Comparison of ENCODE assay signal across 36 cellular contexts in genomic region chr11:127052420-127052819, GRCh38. TPM values are rescaled to one million over a fixed set of nuclear protein-coding genes. Genes with fewer than 3 reads are reported as not detected.
DNase-seq lines count a peak whose midpoint lies in the region; ATAC-seq, FAIRE-seq and TF ChIP-seq lines count a peak whose summit lies in the region.
"Had no signal": no experiment of that assay in that cellular context is flagged by ENCODE, and none has a peak within 500 bp of the region (broad histone marks: within the 10 kb centered on the region; RNA-seq: fewer than 3 reads in every experiment).

No MANE protein-coding gene starts in this region.

- 0 out of 2 replicates have a peak, but pooled peaks cover 8% of the 10 kb centered on the region for H3K4me1 ChIP-seq in GM23338 (ENCODE audit: insufficient read depth)
- H3K4me1 ChIP-seq: breast epithelium, left lung had no signal

- H3K79me2 ChIP-seq in GM23338 (replicated peaks; ENCODE audit: insufficient read depth), result no peaks in the 10 kb centered on the region

- no peak for FAIRE-seq in urothelium cell line (lab: Jason Lieb, UNC)
- FAIRE-seq: A204.1, GM18507, GM19239, HTR-8/SVneo had no signal

- no peaks in the 10 kb centered on the region for H3K27me3 ChIP-seq in GM23338 (ENCODE audit: insufficient read depth)
- H3K27me3 ChIP-seq: breast epithelium, left lung had no signal

- no peak overlapping the region for H3K4me2 ChIP-seq in GM23338

- no peaks in the 10 kb centered on the region for H4K20me1 ChIP-seq in GM23338 (replicated peaks; ENCODE audit: insufficient read depth)

- H3K4me1 Mint-ChIP-seq in GM23338, result peaks cover 11% of the 10 kb centered on the region; the same call in 2 of the 3 replicates
- H3K4me1 Mint-ChIP-seq in natural killer cell, result no peaks in the 10 kb centered on the region
- H3K4me1 Mint-ChIP-seq: activated naive CD8-positive, alpha-beta T cell treated with anti-CD3 and anti-CD28 coated beads for 36 hours; CD4-positive, CD25-positive, alpha-beta regulatory T cell; naive B cell; stimulated activated effector memory CD8-positive, alpha-beta T cell treated with anti-CD3 and anti-CD28 coated beads, Interleukin-12 subunit alpha, Interleukin-12 subunit beta, amount 100 ng/mL, for 72 hours; T-cell had no signal

- H3K4me3 ChIP-seq in GM23338, result no peak overlapping the region
- H3K4me3 ChIP-seq: breast epithelium, left lung had no signal

- peaks cover 7% of the 10 kb centered on the region for H3K27me3 Mint-ChIP-seq in GM23338 (ENCODE audit: insufficient read depth, low read depth, poor library complexity)
- H3K27me3 Mint-ChIP-seq in natural killer cell (ENCODE audit: low read depth in 2 of 2), result no peaks in the 10 kb centered on the region
- H3K27me3 Mint-ChIP-seq: activated naive CD8-positive, alpha-beta T cell treated with anti-CD3 and anti-CD28 coated beads for 36 hours; CD4-positive, CD25-positive, alpha-beta regulatory T cell; naive B cell had no signal

- TF ChIP-seq CTCF in GM23338 (conservative IDR thresholded peaks at IDR 0.05; ENCODE audit: low read depth in 2 of 2) (no peak), natural killer cell (IDR thresholded peaks at IDR 0.05) (no peak)

- intact Hi-C loops in natural killer cell (cut with micrococcal nuclease) (no loop called here), posterior cingulate gyrus (cut with DNase I) (no loop called here)

- H2AFZ ChIP-seq in GM23338, result peak overlapping the region; percentile 3; the same call in 1 of the 2 replicates

- DNase-seq in A172 (ENCODE audit: low spot score) (peak; percentile 20), GM23338 (ENCODE audit: low spot score) (peak; percentile 17), T1000 (lab: John Stamatoyannopoulos, UW) (peak; percentile 11), kidney glomerular epithelial cell (lab: John Stamatoyannopoulos, UW) (peak; percentile 10), natural killer cell (no peak), urothelium cell line (ENCODE audit: low spot score) (no peak), dedifferentiated amniotic fluid mesenchymal stem cell (ENCODE audit: extremely low spot score) (no peak), posterior cingulate gyrus (no peak)
- DNase-seq: activated CD4-positive, CD25-positive, alpha-beta regulatory T cell; activated gamma-delta T cell; activated naive CD8-positive, alpha-beta T cell treated with anti-CD3 and anti-CD28 coated beads for 36 hours; activated T-cell treated with anti-CD3 and anti-CD28 coated beads, Interleukin-2, amount 50 U/mL, for 4 hours; AML-193; anterior cingulate cortex; CD4-positive, CD25-positive, alpha-beta regulatory T cell; DND-41; effector CD4-positive, alpha-beta T cell; GOT3; hypothalamus; left lung; MV-4-11; naive B cell; NCI-H1694; NCI-H2171; NCI-H510A; RPMI8226; T-cell had no signal

- no peaks in the 10 kb centered on the region for H3F3A ChIP-seq in GM23338 (replicated peaks; ENCODE audit: low read depth)

- peak overlapping the region; percentile 41; the same call in 1 of the 2 replicates for H3K27ac Mint-ChIP-seq in GM23338
- H3K27ac Mint-ChIP-seq in natural killer cell, result no peak overlapping the region
- H3K27ac Mint-ChIP-seq: activated naive CD8-positive, alpha-beta T cell treated with anti-CD3 and anti-CD28 coated beads for 36 hours; CD4-positive, CD25-positive, alpha-beta regulatory T cell; naive B cell; stimulated activated effector memory CD8-positive, alpha-beta T cell treated with anti-CD3 and anti-CD28 coated beads, Interleukin-12 subunit alpha, Interleukin-12 subunit beta, amount 100 ng/mL, for 72 hours; T-cell; type B pancreatic cell had no signal

- H3K36me3 Mint-ChIP-seq in GM23338 (ENCODE audit: low read depth) (no peaks in the 10 kb centered on the region; the same call in 2 of the 3 replicates), natural killer cell (no peaks in the 10 kb centered on the region)
- H3K36me3 Mint-ChIP-seq: activated naive CD8-positive, alpha-beta T cell treated with anti-CD3 and anti-CD28 coated beads for 36 hours; CD4-positive, CD25-positive, alpha-beta regulatory T cell; naive B cell; stimulated activated effector memory CD8-positive, alpha-beta T cell treated with anti-CD3 and anti-CD28 coated beads, Interleukin-12 subunit alpha, Interleukin-12 subunit beta, amount 100 ng/mL, for 72 hours; T-cell; type B pancreatic cell had no signal

- ATAC-seq in GM23338, result peak; percentile 81
- no peak for ATAC-seq in natural killer cell
- ATAC-seq: activated T-cell treated with anti-CD3 and anti-CD28 coated beads, Interleukin-2, amount 50 U/mL, for 4 hours; left lung; stimulated activated effector memory CD8-positive, alpha-beta T cell treated with anti-CD3 and anti-CD28 coated beads, Interleukin-12 subunit alpha, Interleukin-12 subunit beta, amount 100 ng/mL, for 72 hours; T-cell had no signal

- H3K36me3 ChIP-seq in GM23338 (ENCODE audit: insufficient read depth), result no peaks in the 10 kb centered on the region
- H3K36me3 ChIP-seq: breast epithelium, left lung had no signal

- 0 out of 2 replicates have a peak, but pooled peaks cover 5% of the 10 kb centered on the region for H3K9me2 ChIP-seq in GM23338 (ENCODE audit: insufficient read depth)

- H3K27ac ChIP-seq in GM23338 (ENCODE audit: low read depth), result no peak overlapping the region
- H3K27ac ChIP-seq: breast epithelium, left lung had no signal

- H3K9me3 Mint-ChIP-seq in GM23338 (no peaks in the 10 kb centered on the region), natural killer cell (no peaks in the 10 kb centered on the region)
- H3K9me3 Mint-ChIP-seq: activated naive CD8-positive, alpha-beta T cell treated with anti-CD3 and anti-CD28 coated beads for 36 hours; activated T-cell treated with anti-CD3 and anti-CD28 coated beads, Interleukin-2, amount 50 U/mL, for 4 hours; CD4-positive, CD25-positive, alpha-beta regulatory T cell; type B pancreatic cell had no signal

- no peak overlapping the region for H3K4me3 Mint-ChIP-seq in GM23338
- H3K4me3 Mint-ChIP-seq in natural killer cell, result no peak overlapping the region
- H3K4me3 Mint-ChIP-seq: activated naive CD8-positive, alpha-beta T cell treated with anti-CD3 and anti-CD28 coated beads for 36 hours; activated T-cell treated with anti-CD3 and anti-CD28 coated beads, Interleukin-2, amount 50 U/mL, for 4 hours; CD4-positive, CD25-positive, alpha-beta regulatory T cell; naive B cell; stimulated activated effector memory CD8-positive, alpha-beta T cell treated with anti-CD3 and anti-CD28 coated beads, Interleukin-12 subunit alpha, Interleukin-12 subunit beta, amount 100 ng/mL, for 72 hours; T-cell; type B pancreatic cell had no signal

RNA-seq across cellular contexts. Expression of gene KIRREL3, which starts 51.9 kb away (rescaled TPM):
- 0.46 and 1.4 TPM in 2 replicates for total RNA-seq in A172 (2014; rRNA removed; shearing (Covaris generic))
- 0.08 and 1.5 TPM in 2 replicates for total RNA-seq in GM23338 (2014; rRNA removed; shearing (Covaris generic))
- polyA plus RNA-seq in GM23338 (2016; fragmentation: Nextera tagmentation; extraction: Ambion mirVana), result 0.13 and 0.30 TPM in 2 replicates
- total RNA-seq in natural killer cell, result not detected
- total RNA-seq: activated naive CD8-positive, alpha-beta T cell treated with anti-CD3 and anti-CD28 coated beads for 36 hours; activated T-cell treated with anti-CD3 and anti-CD28 coated beads, Interleukin-2, amount 50 U/mL, for 4 hours; CD4-positive, CD25-positive, alpha-beta regulatory T cell; left lung; pulmonary artery endothelial cell; SK-MEL-5; T-cell had no signal
- polyA plus RNA-seq: CD4-positive, CD25-positive, alpha-beta regulatory T cell had no signal

Comparison
In these comparisons a context has a peak if more than half of its experiments do, and no peak if none do; other contexts are left out.
1. DNase-seq: peak in A172 (single experiment), GM23338 (single experiment), T1000 (single experiment) and kidney glomerular epithelial cell (single experiment); none in natural killer cell (single experiment), urothelium cell line (single experiment), dedifferentiated amniotic fluid mesenchymal stem cell (single experiment) and posterior cingulate gyrus (0 of 10).